9 cellular contexts compared by ENCODE assay signal in genomic region chr7:102450242-102450641, GRCh38. TPM values are rescaled to one million over a fixed set of nuclear protein-coding genes. Genes with fewer than 3 reads are reported as not detected.
A peak's percentile ranks its signal among the peaks of the same experiment; 100 is the strongest.
DNase-seq lines count a peak whose midpoint lies in the region; TF ChIP-seq lines count a peak whose summit lies in the region.
"Had no signal": no experiment of that assay in that cellular context is flagged by ENCODE, and none has a peak within 500 bp of the region (broad histone marks: within the 10 kb centered on the region; RNA-seq: fewer than 3 reads in every experiment).

No MANE protein-coding gene starts in this region.

- H3K36me3 ChIP-seq in Peyer's patch (peaks cover 0 to 15% (median 0%) of the 10 kb centered on the region in 3 donors), mesenchymal stem cell (ENCODE audit: control insufficient read depth in 1 of 2, insufficient read depth in 2 of 2, low read depth in 1 of 2, low read length in 2 of 2) (peaks cover 17 to 25% of the 10 kb centered on the region in 2 experiments)

- TF ChIP-seq POLR2A in Peyer's patch (IDR thresholded peaks at IDR 0.05): no peak

- H3K4me1 ChIP-seq in Peyer's patch (peaks cover 0 to 7% (median 0%) of the 10 kb centered on the region in 4 donors), mesenchymal stem cell (ENCODE audit: control insufficient read depth, insufficient read depth, low read depth, low read length) (peaks cover 19% of the 10 kb centered on the region)

- no peak overlapping the region for H2BK5ac ChIP-seq in mesenchymal stem cell (ENCODE audit: low read depth, low read length, poor library complexity, severe bottlenecking)

- H2AK5ac ChIP-seq in mesenchymal stem cell (ENCODE audit: low read length, severe bottlenecking): no peak overlapping the region

- no peak overlapping the region for H2BK120ac ChIP-seq in mesenchymal stem cell (ENCODE audit: low read depth, low read length)

- H3K4me3 ChIP-seq in Peyer's patch (no peak overlapping the region), mesenchymal stem cell (ENCODE audit: insufficient read depth in 1 of 2, low read depth in 1 of 2, low read length in 2 of 2) (no peak overlapping the region)

- WGBS in mesenchymal stem cell: 94% methylated on average over 6 of the region's 6 CpGs

- no peak overlapping the region for H2BK15ac ChIP-seq in mesenchymal stem cell (ENCODE audit: low read depth, poor library complexity, severe bottlenecking)

- H2BK12ac ChIP-seq in mesenchymal stem cell (ENCODE audit: low read length in 2 of 2): no peak overlapping the region

- no peak overlapping the region for H3K14ac ChIP-seq in mesenchymal stem cell (ENCODE audit: low read length in 2 of 2)

- no peak overlapping the region for H4K8ac ChIP-seq in mesenchymal stem cell (ENCODE audit: low read length)

- H3K79me1 ChIP-seq in mesenchymal stem cell (replicated peaks; ENCODE audit: low read length, poor library complexity, severe bottlenecking): no peaks in the 10 kb centered on the region

- H3K27me3 ChIP-seq in Peyer's patch: no peaks in the 10 kb centered on the region
- H3K27me3 ChIP-seq in mesenchymal stem cell (ENCODE audit: control insufficient read depth in 1 of 2, insufficient read depth in 1 of 2, low read length in 2 of 2): no peaks in the 10 kb centered on the region

- no peak overlapping the region for H3K4me2 ChIP-seq in mesenchymal stem cell (ENCODE audit: low read length, poor library complexity, severe bottlenecking)

- H3K27ac ChIP-seq in Peyer's patch (peak overlapping the region in 1 of 4 donors; percentile 42), mesenchymal stem cell (ENCODE audit: low read length, poor library complexity, severe bottlenecking) (no peak overlapping the region)

- no peak overlapping the region for H3K18ac ChIP-seq in mesenchymal stem cell (ENCODE audit: low read depth in 1 of 2, low read length in 2 of 2)

- no peak overlapping the region for H4K91ac ChIP-seq in mesenchymal stem cell (ENCODE audit: low read length)

- no peak overlapping the region for H2AFZ ChIP-seq in mesenchymal stem cell (ENCODE audit: low read depth, low read length)

- DNase-seq in NCI-H2196 (lab: John Stamatoyannopoulos, UW; ENCODE audit: unreplicated experiment): peak; percentile 15
- no peak for DNase-seq in NCI-H2196 treated with DMSO at 0.1 percent for 48 hours (lab: John Stamatoyannopoulos, UW; ENCODE audit: unreplicated experiment)
- DNase-seq in Peyer's patch: peak in 2 of 3 donors; percentile 64 to 73
- peak; percentile 49 for DNase-seq in central memory CD4-positive, alpha-beta T cell
- peak; percentile 30 for DNase-seq in stimulated activated CD8-positive, alpha-beta memory T cell treated with anti-CD3 and anti-CD28 coated beads, Interleukin-4, amount 100 ng/mL, for 24 hours (ENCODE audit: low read depth)
- no peak for DNase-seq in NCI-H2107 treated with DMSO at 0.1 percent for 48 hours (lab: John Stamatoyannopoulos, UW; ENCODE audit: unreplicated experiment)
- no peak for DNase-seq in NCI-H2107 (lab: John Stamatoyannopoulos, UW)
- DNase-seq in mesenchymal stem cell: no peak
- DNase-seq: foreskin melanocyte had no signal

- H3K23ac ChIP-seq in mesenchymal stem cell (ENCODE audit: low read length in 2 of 2): no peak overlapping the region

- no peaks in the 10 kb centered on the region for H3K9me3 ChIP-seq in Peyer's patch
- H3K9me3 ChIP-seq in mesenchymal stem cell (ENCODE audit: control insufficient read depth, low read length): no peaks in the 10 kb centered on the region

- H3K4ac ChIP-seq in mesenchymal stem cell (ENCODE audit: low read depth in 1 of 2, low read length in 2 of 2): no peak overlapping the region

- no peak overlapping the region for H3K9ac ChIP-seq in mesenchymal stem cell (ENCODE audit: low read length)

- peak in 4 of 6 experiments; percentile 15 to 63 (median 46) for TF ChIP-seq CTCF in Peyer's patch (IDR thresholded peaks at IDR 0.05)

RNA-seq across cellular contexts. Expression of gene ALKBH4, which starts 14.4 kb away (rescaled TPM):
- 10 to 100 TPM; 10.7 to 40.5 (median 18.7) TPM for total RNA-seq in Peyer's patch
- 9.1 TPM for polyA plus RNA-seq in mesenchymal stem cell (2013, experiment 1 of 2)
- 8.9 TPM for polyA plus RNA-seq in mesenchymal stem cell (2013, experiment 2 of 2)

RNA-seq across cellular contexts. Expression of gene LRWD1, which starts 14.5 kb away (rescaled TPM):
- total RNA-seq in Peyer's patch: 10 to 100 TPM; 22.6 to 79.2 (median 23.8) TPM
- 6.8 TPM for polyA plus RNA-seq in mesenchymal stem cell (2013, experiment 1 of 2)
- polyA plus RNA-seq in mesenchymal stem cell (2013, experiment 2 of 2): 7.0 TPM

RNA-seq across cellular contexts. Expression of gene ORAI2, which starts 16.9 kb away (rescaled TPM):
- total RNA-seq in Peyer's patch: 10 to 100 TPM in 1 of 4 donors, 1 to 10 TPM in 3; 2.1 to 39.6 (median 4.2) TPM
- polyA plus RNA-seq in mesenchymal stem cell (2013, experiment 1 of 2): 65.2 TPM
- 65.3 TPM for polyA plus RNA-seq in mesenchymal stem cell (2013, experiment 2 of 2)

RNA-seq across cellular contexts. Expression of gene POLR2J, which starts 28.5 kb away (rescaled TPM):
- total RNA-seq in Peyer's patch: 10 to 100 TPM; 13.2 to 27.9 (median 22.5) TPM
- 127 TPM for polyA plus RNA-seq in mesenchymal stem cell (2013, experiment 1 of 2)
- polyA plus RNA-seq in mesenchymal stem cell (2013, experiment 2 of 2): 125 TPM

RNA-seq across cellular contexts. Expression of gene PRKRIP1, which starts 54.1 kb away (rescaled TPM):
- total RNA-seq in Peyer's patch: 10 to 100 TPM; 20.7 to 63.5 (median 38.2) TPM
- 22.0 TPM for polyA plus RNA-seq in mesenchymal stem cell (2013, experiment 1 of 2)
- polyA plus RNA-seq in mesenchymal stem cell (2013, experiment 2 of 2): 20.5 TPM

Comparison
In these comparisons a context has a peak if more than half of its experiments do, and no peak if none do; other contexts are left out.
1. DNase-seq: peak in NCI-H2196 (single experiment), Peyer's patch (2 of 3), central memory CD4-positive, alpha-beta T cell (single experiment) and stimulated activated CD8-positive, alpha-beta memory T cell treated with anti-CD3 and anti-CD28 coated beads, Interleukin-4, amount 100 ng/mL, for 24 hours (single experiment); none in NCI-H2196 treated with DMSO at 0.1 percent for 48 hours (single experiment), NCI-H2107 treated with DMSO at 0.1 percent for 48 hours (single experiment), NCI-H2107 (single experiment) and mesenchymal stem cell (single experiment).